Comparison of ENCODE assay signal across 20 cellular contexts in the genomic region with DNA sequence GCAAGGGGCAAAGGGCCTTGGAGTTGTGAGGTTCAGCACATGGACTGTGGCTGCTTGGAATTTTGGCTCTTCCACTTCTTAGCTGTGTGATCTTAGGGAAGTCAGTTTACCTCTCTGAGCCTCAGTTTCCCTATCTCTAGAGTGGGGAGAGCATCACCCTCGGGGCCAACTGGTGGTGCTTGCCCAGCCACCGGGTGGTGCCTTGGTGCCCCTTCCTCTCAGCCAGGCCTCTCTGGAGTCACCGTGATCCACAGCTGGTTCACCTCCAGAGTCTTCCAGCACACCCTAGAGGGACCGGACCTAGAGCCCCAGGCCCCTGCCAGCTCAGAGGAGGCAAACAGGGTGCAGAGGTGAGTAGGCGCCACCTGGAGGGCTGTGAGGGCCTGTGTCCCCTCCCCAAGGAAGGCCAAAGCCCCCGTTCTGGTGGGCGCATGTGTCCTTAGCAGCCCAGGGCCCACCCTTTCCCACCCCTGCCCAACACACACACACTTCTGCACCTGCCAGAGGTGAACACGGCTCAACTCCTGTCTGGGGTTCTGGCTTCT. TPM values are rescaled to one million over a fixed set of nuclear protein-coding genes. Genes with fewer than 3 reads are reported as not detected.
DNase-seq lines count a peak whose midpoint lies in the region; ATAC-seq, FAIRE-seq and TF ChIP-seq lines count a peak whose summit lies in the region.
"Had no signal": no experiment of that assay in that cellular context is flagged by ENCODE, and none has a peak within 500 bp of the region (broad histone marks: within the 10 kb centered on the region; RNA-seq: fewer than 3 reads in every experiment).

No MANE protein-coding gene starts in this region.

- no peaks in the 10 kb centered on the region for H3K79me2 ChIP-seq in K562 (ENCODE audit: control insufficient read depth, insufficient read depth, low read length)
- H3K79me2 ChIP-seq in neural progenitor cell (ENCODE audit: low read depth) = no peaks in the 10 kb centered on the region

- CTCF ChIA-PET in K562 (lab: Yijun Ruan, JAX; ENCODE audit: low intra/inter-chr PET ratio) = no interaction called here

- H3K27ac ChIP-seq in K562 (ENCODE audit: extremely low read depth, low read depth, low read length) (no peak overlapping the region), neural progenitor cell (no peak overlapping the region), substantia nigra (ENCODE audit: low read depth, low read length, poor library complexity, severe bottlenecking) (no peak overlapping the region)
- H3K27ac ChIP-seq: PC-9 had no signal

- peaks cover 13% of the 10 kb centered on the region for H3K27me3 Mint-ChIP-seq in neural progenitor cell (ENCODE audit: insufficient read depth, low read depth)

- FAIRE-seq in GM12892 (lab: Jason Lieb, UNC) = no peak
- FAIRE-seq in K562 (lab: Jason Lieb, UNC) = no peak

- 17% methylated on average over 7 of the region's 8 CpGs for WGBS in K562 (ENCODE audit: insufficient coverage, low coverage, missing lambda C conversion rate)

- no peak overlapping the region for H3K27ac Mint-ChIP-seq in neural progenitor cell

- H3K4me3 Mint-ChIP-seq in neural progenitor cell = peak overlapping the region; percentile 43

- TF ChIP-seq CTCF in K562 (IDR thresholded peaks at IDR 0.05 in 2 of 3, conservative IDR thresholded peaks at IDR 0.05 in 1 of 3; ENCODE audit: insufficient read depth in 2 of 3, low read depth in 1 of 3, low read length in 3 of 3) = no peak
- TF ChIP-seq CTCF in neural progenitor cell (IDR thresholded peaks at IDR 0.05) = no peak

- H3K36me3 ChIP-seq in K562 (ENCODE audit: control insufficient read depth, insufficient read depth, low read length) = no peaks in the 10 kb centered on the region
- no peaks in the 10 kb centered on the region for H3K36me3 ChIP-seq in neural progenitor cell

- ATAC-seq in K562 (peak; percentile 30; the same call in 1 of the 3 replicates), HG02938 (IDR thresholded peaks at IDR 0.05; ENCODE audit: unreplicated experiment) (no peak), HG02763 (IDR thresholded peaks at IDR 0.05; ENCODE audit: unreplicated experiment) (no peak)

- peak overlapping the region in 1 of 2 experiments; percentile 56; a peak in 2 of 4 replicates for H3K9ac ChIP-seq in K562 (ENCODE audit: insufficient read depth in 1 of 2, low read depth in 2 of 2, low read length in 2 of 2)
- H3K9ac ChIP-seq in neural progenitor cell = no peak overlapping the region

- peaks cover 0 to 26% of the 10 kb centered on the region in 2 experiments; a peak in 2 of 5 replicates for H3K4me1 ChIP-seq in K562 (replicated peaks in 1 of 2; ENCODE audit: control insufficient read depth in 2 of 2, insufficient read depth in 2 of 2, low read length in 2 of 2)
- no peaks in the 10 kb centered on the region for H3K4me1 ChIP-seq in neural progenitor cell

- H3F3A ChIP-seq in neural progenitor cell (ENCODE audit: low read depth) = no peaks in the 10 kb centered on the region

- no peak overlapping the region for H3K4me2 ChIP-seq in K562 (ENCODE audit: insufficient read depth, low read length)
- H3K4me2 ChIP-seq in neural progenitor cell = no peak overlapping the region
- H3K4me2 ChIP-seq: PC-9 had no signal

- no peaks in the 10 kb centered on the region for H3K9me1 ChIP-seq in K562 (ENCODE audit: control insufficient read depth, insufficient read depth, low read length)

- H2AFZ ChIP-seq in K562 (ENCODE audit: low read depth, low read length) (no peak overlapping the region), neural progenitor cell (replicated peaks) (no peak overlapping the region)
- H2AFZ ChIP-seq: PC-9 had no signal

- POLR2A ChIA-PET in K562 (lab: Yijun Ruan, JAX) = interaction anchor here (0.6 kb wide), 1 partner anchor 47 kb away, joined by 3 read pairs; no protein-coding TSS in a partner anchor

- H3K9me3 ChIP-seq in K562 (replicated peaks; ENCODE audit: control insufficient read depth, insufficient read depth, low read depth, low read length) = no peaks in the 10 kb centered on the region
- H3K9me3 ChIP-seq in neural progenitor cell (ENCODE audit: low read depth) = no peaks in the 10 kb centered on the region

- no peak overlapping the region for H3K4me3 ChIP-seq in K562
- H3K4me3 ChIP-seq in neural progenitor cell = no peak overlapping the region
- H3K4me3 ChIP-seq: PC-9 had no signal

- no peak for TF ChIP-seq EP300 in K562 (IDR thresholded peaks at IDR 0.05; ENCODE audit: low read length)

- H4K20me1 ChIP-seq in K562 (replicated peaks; ENCODE audit: control insufficient read depth, insufficient read depth, low read length) (peaks cover 19% of the 10 kb centered on the region; the same call in 1 of the 2 replicates), neural progenitor cell (ENCODE audit: low read depth) (peaks cover 3% of the 10 kb centered on the region)

- H3K36me3 Mint-ChIP-seq in neural progenitor cell = no peaks in the 10 kb centered on the region

- H3K9me3 Mint-ChIP-seq in neural progenitor cell = no peaks in the 10 kb centered on the region

- no peaks in the 10 kb centered on the region for H3K4me1 Mint-ChIP-seq in neural progenitor cell

- intact Hi-C loops in K562 (cut with micrococcal nuclease) = no loop called here

- TF ChIP-seq POLR2A in GM12892 (IDR thresholded peaks at IDR 0.05; ENCODE audit: low read depth, low read length) = no peak
- no peak for TF ChIP-seq POLR2A in K562 (conservative IDR thresholded peaks at IDR 0.05)

- DNase-seq in 8988T (peak; percentile 31), GM12892 (ENCODE audit: insufficient read length) (peak; percentile 14), K562 (ENCODE audit: extremely low read depth in 1 of 4, low spot score in 3 of 4) (no peak), neural progenitor cell (ENCODE audit: low spot score) (no peak), substantia nigra (lab: John Stamatoyannopoulos, UW) (no peak), AG08396 (ENCODE audit: low spot score) (no peak)
- DNase-seq: AML-193, COR-L47, IMR-90, Kasumi-1, MM.1S, NCI-H187, NCI-H345, NCI-H526, PC-9, SW 1271 had no signal

- in situ Hi-C loops in K562 (cut with MboI) = no loop called here

- no TSS peak for BruUV-seq in K562 (replicated peaks; lab: Mats Ljungman, UMichigan)

- H3K27me3 ChIP-seq in K562 (ENCODE audit: control insufficient read depth in 2 of 2, insufficient read depth in 2 of 2, low read length in 2 of 2) (peaks cover 2 to 30% of the 10 kb centered on the region in 2 experiments; a peak in 3 of 5 replicates), neural progenitor cell (peaks cover 19% of the 10 kb centered on the region)

- no peak for TF ChIP-seq RAD21 in K562 (CRISPR knock-in tag; conservative IDR thresholded peaks at IDR 0.05 in 1 of 2, IDR thresholded peaks at IDR 0.05 in 1 of 2)

RNA-seq across cellular contexts. Expression of gene ADGRD2, which starts 7.7 kb away (rescaled TPM):
- 0.15 TPM for polyA plus RNA-seq in GM12892 (2012; ENCODE audit: missing spikeins)
- total RNA-seq in K562 (2011; cell fraction: chromatin; rRNA removed; ENCODE audit: low replicate concordance) = not detected in 2 replicates
- 0.17 TPM in 1 of 2 replicates, not detected in the other for total RNA-seq in K562 (2011; cell fraction: nucleolus; rRNA removed)
- not detected in 2 replicates for total RNA-seq in K562 (2011; cell fraction: nucleoplasm; rRNA removed)
- not detected in 2 replicates for total RNA-seq in K562 (2014; rRNA removed)
- not detected in 2 replicates for total RNA-seq in K562 (2014; rRNA removed; fragmentation: Illumina TruSeq; extraction: Trizol)
- not detected in 2 replicates for total RNA-seq in K562 (2015; rRNA removed; fragmentation: Illumina TruSeq; extraction: Trizol)
- total RNA-seq in K562 (2021) = not detected in 2 replicates
- polyA plus RNA-seq in K562 (2011; rRNA removed) = not detected in 2 replicates
- polyA plus RNA-seq in K562 (2011; cell fraction: cytosol; rRNA removed) = not detected in 2 replicates
- polyA plus RNA-seq in K562 (2011; cell fraction: nucleus; rRNA removed) = 0.28 TPM in 1 of 2 replicates, not detected in the other
- not detected in 2 replicates for polyA plus RNA-seq in K562 (2012)
- not detected in 2 replicates for polyA plus RNA-seq in K562 (2014; fragmentation: Illumina TruSeq; extraction: Trizol)
- polyA plus RNA-seq in K562 (2014; fragmentation: Nextera tagmentation; extraction: Ambion mirVana) = not detected
- polyA plus RNA-seq in K562 (2014; rRNA removed) = not detected in 2 replicates
- polyA minus RNA-seq in K562 (2011; rRNA and poly(A)+ RNA removed) = not detected in 2 replicates
- not detected in 2 replicates for polyA minus RNA-seq in K562 (2011; cell fraction: cytosol; rRNA and poly(A)+ RNA removed)
- not detected in 2 replicates for polyA minus RNA-seq in K562 (2011; cell fraction: nucleus; rRNA and poly(A)+ RNA removed)
- total RNA-seq in neural progenitor cell (ENCODE audit: low replicate concordance) = 0.13 and 0.43 TPM in 2 replicates
- total RNA-seq: IMR-90, PC-9, SK-MEL-5 had no signal
- polyA plus RNA-seq: IMR-90 had no signal

RNA-seq across cellular contexts. Expression of gene PSMB7, which starts 42.7 kb away (rescaled TPM):
- polyA plus RNA-seq in GM12892 (2012; ENCODE audit: missing spikeins) = 232 TPM
- total RNA-seq in K562 (2011; cell fraction: chromatin; rRNA removed; ENCODE audit: low replicate concordance) = 105 and 110 TPM in 2 replicates
- 103 and 112 TPM in 2 replicates for total RNA-seq in K562 (2011; cell fraction: nucleolus; rRNA removed)
- 100 and 107 TPM in 2 replicates for total RNA-seq in K562 (2011; cell fraction: nucleoplasm; rRNA removed)
- total RNA-seq in K562 (2014; rRNA removed) (364 and 393 TPM in 2 replicates), K562 (2014; rRNA removed; fragmentation: Illumina TruSeq; extraction: Trizol) (404 and 414 TPM in 2 replicates), K562 (2015; rRNA removed; fragmentation: Illumina TruSeq; extraction: Trizol) (327 and 358 TPM in 2 replicates), K562 (2021) (321 and 326 TPM in 2 replicates), neural progenitor cell (ENCODE audit: low replicate concordance) (249 and 270 TPM in 2 replicates)
- polyA plus RNA-seq in K562 (2011; rRNA removed) (544 and 662 TPM in 2 replicates), K562 (2014; fragmentation: Illumina TruSeq; extraction: Trizol) (368 and 407 TPM in 2 replicates), K562 (2014; fragmentation: Nextera tagmentation; extraction: Ambion mirVana) (100 to 1,000 TPM; 940 to 978 TPM), K562 (2014; rRNA removed) (429 and 463 TPM in 2 replicates)
- 461 and 577 TPM in 2 replicates for polyA plus RNA-seq in K562 (2011; cell fraction: cytosol; rRNA removed)
- 113 and 195 TPM in 2 replicates for polyA plus RNA-seq in K562 (2011; cell fraction: nucleus; rRNA removed)
- polyA plus RNA-seq in K562 (2012) = 238 and 428 TPM in 2 replicates
- polyA minus RNA-seq in K562 (2011; rRNA and poly(A)+ RNA removed) = 408 and 504 TPM in 2 replicates
- polyA minus RNA-seq in K562 (2011; cell fraction: cytosol; rRNA and poly(A)+ RNA removed) = 113 and 154 TPM in 2 replicates
- polyA minus RNA-seq in K562 (2011; cell fraction: nucleus; rRNA and poly(A)+ RNA removed) = 48.2 and 82.0 TPM in 2 replicates

RNA-seq across cellular contexts. Expression of gene NR5A1, which starts 49.2 kb away (rescaled TPM):
- polyA plus RNA-seq in GM12892 (2012; ENCODE audit: missing spikeins) = 0.38 TPM
- 0.65 TPM in 1 of 2 replicates, not detected in the other for total RNA-seq in K562 (2011; cell fraction: chromatin; rRNA removed; ENCODE audit: low replicate concordance)
- not detected in 2 replicates for total RNA-seq in K562 (2011; cell fraction: nucleolus; rRNA removed)
- 0.15 TPM in 1 of 2 replicates, not detected in the other for total RNA-seq in K562 (2011; cell fraction: nucleoplasm; rRNA removed)
- total RNA-seq in K562 (2014; rRNA removed) (0.32 TPM in 1 of 2 replicates, not detected in the other), K562 (2014; rRNA removed; fragmentation: Illumina TruSeq; extraction: Trizol) (not detected in 2 replicates), K562 (2015; rRNA removed; fragmentation: Illumina TruSeq; extraction: Trizol) (not detected in 2 replicates), K562 (2021) (0.20 and 0.40 TPM in 2 replicates), neural progenitor cell (ENCODE audit: low replicate concordance) (1.0 and 3.3 TPM in 2 replicates)
- polyA plus RNA-seq in K562 (2011; rRNA removed) (0.11 TPM in 1 of 2 replicates, not detected in the other), K562 (2014; fragmentation: Illumina TruSeq; extraction: Trizol) (not detected in 2 replicates), K562 (2014; fragmentation: Nextera tagmentation; extraction: Ambion mirVana) (not detected), K562 (2014; rRNA removed) (not detected in 2 replicates)
- polyA plus RNA-seq in K562 (2011; cell fraction: cytosol; rRNA removed) = 0.49 TPM in 1 of 2 replicates, not detected in the other
- polyA plus RNA-seq in K562 (2011; cell fraction: nucleus; rRNA removed) = 0.26 TPM in 1 of 2 replicates, not detected in the other
- polyA plus RNA-seq in K562 (2012) = not detected in 2 replicates
- not detected in 2 replicates for polyA minus RNA-seq in K562 (2011; rRNA and poly(A)+ RNA removed)
- not detected in 2 replicates for polyA minus RNA-seq in K562 (2011; cell fraction: cytosol; rRNA and poly(A)+ RNA removed)
- 0.27 TPM in 1 of 2 replicates, not detected in the other for polyA minus RNA-seq in K562 (2011; cell fraction: nucleus; rRNA and poly(A)+ RNA removed)
- total RNA-seq: Daoy, IMR-90, SK-MEL-5 had no signal
- polyA plus RNA-seq: IMR-90 had no signal

Comparison
In these comparisons a context has a peak if more than half of its experiments do, and no peak if none do; other contexts are left out.
1. DNase-seq: peak in 8988T (single experiment) and GM12892 (single experiment); none in K562 (0 of 4), neural progenitor cell (single experiment), substantia nigra (0 of 49) and AG08396 (single experiment).